ENCODE assay signal across 20 cellular contexts in the genomic region with DNA sequence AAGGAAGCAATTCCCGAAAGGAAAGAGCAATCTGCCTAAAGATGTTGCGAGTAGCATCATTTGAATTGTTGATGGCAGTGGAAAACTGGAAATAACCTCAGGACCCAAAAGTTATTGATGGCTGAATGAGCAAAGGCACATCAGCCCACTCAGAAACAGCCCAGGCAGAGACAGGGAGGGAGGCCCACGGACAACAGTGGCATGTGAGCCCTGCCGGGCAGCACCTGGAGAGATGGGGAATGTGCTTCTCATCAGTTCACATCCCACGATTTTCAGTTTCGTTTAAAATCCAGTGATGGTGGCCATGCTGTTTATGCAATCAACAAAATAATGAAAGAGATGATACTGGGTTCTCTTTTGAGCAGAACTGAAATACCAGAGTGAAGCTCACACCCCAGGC.
DNase-seq lines count a peak whose midpoint lies in the region; ATAC-seq, FAIRE-seq and TF ChIP-seq lines count a peak whose summit lies in the region.
"Had no signal": no experiment of that assay in that cellular context is flagged by ENCODE, and none has a peak within 500 bp of the region (broad histone marks: within the 10 kb centered on the region; RNA-seq: fewer than 3 reads in every experiment).

No MANE protein-coding gene starts in this region.

- CTCF ChIA-PET in H1 (lab: Charles Lee; ENCODE audit: partially characterized antibody), result interaction anchor here (0.9 to 1.6 kb wide), 6 partner anchors 9 to 207 kb away, joined by 3 to 5 read pairs (median 3); no protein-coding TSS in a partner anchor
- CTCF ChIA-PET in A673 (lab: Charles Lee), result no interaction called here

- H2BK5ac ChIP-seq in H1 (ENCODE audit: low read depth, low read length), result no peak overlapping the region

- H3K36me3 ChIP-seq in heart right ventricle (no peaks in the 10 kb centered on the region), H1 (ENCODE audit: control insufficient read depth in 2 of 4, insufficient read depth in 4 of 4, low read length in 3 of 4) (no peaks in the 10 kb centered on the region), neural cell (ENCODE audit: insufficient read depth, low read length) (no peaks in the 10 kb centered on the region), A673 (ENCODE audit: insufficient read depth, low read length, poor library complexity, severe bottlenecking) (no peaks in the 10 kb centered on the region), body of pancreas (replicated peaks in 1 of 2; ENCODE audit: insufficient read depth in 1 of 2, low read depth in 2 of 2) (no peaks in the 10 kb centered on the region)
- H3K36me3 ChIP-seq: BE2C had no signal

- no peak overlapping the region for H3K4me2 ChIP-seq in H1 (ENCODE audit: insufficient read depth in 1 of 2, low read depth in 2 of 2, low read length in 2 of 2)
- H3K4me2 ChIP-seq in neural cell (ENCODE audit: low read length), result no peak overlapping the region

- BruUV-seq in A673 (replicated peaks; lab: Mats Ljungman, UMichigan), result no TSS peak

- H4K91ac ChIP-seq in H1 (replicated peaks; ENCODE audit: insufficient read length, low read length), result no peak overlapping the region

- H3K4me3 ChIP-seq in heart right ventricle, result no peak overlapping the region
- H3K4me3 ChIP-seq in H1 (ENCODE audit: extremely low read depth in 1 of 4, insufficient read depth in 2 of 4, low read depth in 3 of 4, low read length in 4 of 4), result no peak overlapping the region
- no peak overlapping the region for H3K4me3 ChIP-seq in neural cell (ENCODE audit: low read length)
- H3K4me3 ChIP-seq in A673 (ENCODE audit: low read depth, low read length, poor library complexity, severe bottlenecking), result no peak overlapping the region
- H3K4me3 ChIP-seq in body of pancreas, result no peak overlapping the region

- POLR2A ChIA-PET in H1 (lab: Charles Lee; ENCODE audit: partially characterized antibody) (interaction anchor here (0.8 kb wide), 1 partner anchor 27 kb away, joined by 3 read pairs; no protein-coding TSS in a partner anchor), A673 (lab: Charles Lee; ENCODE audit: low non-redundant PET) (no interaction called here)

- no peak overlapping the region for H3K56ac ChIP-seq in H1 (replicated peaks; ENCODE audit: insufficient read length, low read depth, low read length)

- H4K8ac ChIP-seq in H1 (ENCODE audit: extremely low read depth, insufficient read depth, low read length), result no peak overlapping the region

- H3F3A ChIP-seq in neural cell (ENCODE audit: insufficient read depth, low read length, poor library complexity, severe bottlenecking), result no peaks in the 10 kb centered on the region

- H2AFZ ChIP-seq in H1 (ENCODE audit: low read length), result no peak overlapping the region
- H2AFZ ChIP-seq in neural cell (ENCODE audit: low read depth, low read length), result no peak overlapping the region

- H3K9ac ChIP-seq in H1 (replicated peaks in 1 of 4; ENCODE audit: extremely low read depth in 1 of 4, low read depth in 3 of 4, low read length in 3 of 4) (no peak overlapping the region), neural cell (ENCODE audit: low read length) (no peak overlapping the region)

- H3K23ac ChIP-seq in H1 (ENCODE audit: insufficient read length), result no peak overlapping the region

- no peaks in the 10 kb centered on the region for H3K9me2 ChIP-seq in neural cell (ENCODE audit: insufficient read depth, low read length)

- no peak overlapping the region for H4K5ac ChIP-seq in H1 (ENCODE audit: insufficient read length, low read depth, low read length)

- no peak overlapping the region for H3K18ac ChIP-seq in H1 (ENCODE audit: extremely low read depth, low read length)

- TF ChIP-seq RAD21 in H1 (IDR thresholded peaks at IDR 0.05 in 1 of 2, conservative IDR thresholded peaks at IDR 0.05 in 1 of 2; ENCODE audit: low read depth in 2 of 2, low read length in 2 of 2) (no peak), neural cell (conservative IDR thresholded peaks at IDR 0.05) (no peak)

- no peaks in the 10 kb centered on the region for H3K79me2 ChIP-seq in H1 (ENCODE audit: control insufficient read depth in 1 of 2, insufficient read depth in 2 of 2, low read length in 2 of 2)
- H3K79me2 ChIP-seq in neural cell (replicated peaks; ENCODE audit: insufficient read depth, low read length), result no peaks in the 10 kb centered on the region

- no peak overlapping the region for H2AK5ac ChIP-seq in H1 (ENCODE audit: low read depth, low read length)

- intact Hi-C loops in cardiac septum (cut with DNase I), result no loop called here
- intact Hi-C loops in heart right ventricle (cut with DNase I), result no loop called here
- intact Hi-C loops in A673 (cut with micrococcal nuclease; ENCODE audit: unreplicated experiment), result no loop called here
- intact Hi-C loops in body of pancreas (cut with DNase I), result no loop called here

- H3K79me1 ChIP-seq in H1 (ENCODE audit: low read depth, low read length), result no peaks in the 10 kb centered on the region; the same call in 1 of the 2 replicates

- H3K27ac ChIP-seq in heart right ventricle (no peak overlapping the region), H1 (ENCODE audit: low read depth, low read length) (no peak overlapping the region), neural cell (ENCODE audit: low read length) (no peak overlapping the region), A673 (ENCODE audit: low read depth, low read length, poor library complexity, severe bottlenecking) (no peak overlapping the region), body of pancreas (no peak overlapping the region)

- no peak for TF ChIP-seq EP300 in H1 (IDR thresholded peaks at IDR 0.05; ENCODE audit: borderline replicate concordance in 1 of 2, low read depth in 2 of 2, low read length in 2 of 2)
- no peak for TF ChIP-seq EP300 in neural cell (conservative IDR thresholded peaks at IDR 0.05; ENCODE audit: poor library complexity, severe bottlenecking)

- H2BK20ac ChIP-seq in H1 (ENCODE audit: low read length), result no peak overlapping the region

- WGBS in heart right ventricle, 2 donors, result 63 to 66% methylated on average over 6 of the region's 6 CpGs
- WGBS in H1 (ENCODE audit: extremely low coverage in 1 of 2, insufficient coverage in 1 of 2, insufficient read length in 1 of 2, insufficient replicate concordance in 2 of 2, low coverage in 1 of 2, low lambda C conversion rate in 2 of 2, missing lambda C conversion rate in 1 of 2), 2 experiments, result 79% methylated on average over 6 of the region's 6 CpGs; no CpG with 5 or more reads in 1 of the 2 experiments
- 50 to 62% methylated on average over 6 of the region's 6 CpGs for WGBS in body of pancreas, 2 donors

- H3K14ac ChIP-seq in H1 (ENCODE audit: insufficient read length), result peak overlapping the region; percentile 81

- H3K27me3 ChIP-seq in heart right ventricle, result peaks cover 0 to 36% (median 26%) of the 10 kb centered on the region in 7 donors
- H3K27me3 ChIP-seq in H1 (replicated peaks in 1 of 4; ENCODE audit: control insufficient read depth in 3 of 4, extremely low read depth in 1 of 4, insufficient read depth in 3 of 4, low read length in 3 of 4), result no peaks in the 10 kb centered on the region; a peak in 2 of 7 replicates
- H3K27me3 ChIP-seq in neural cell (ENCODE audit: insufficient read depth, low read depth, low read length), result no peaks in the 10 kb centered on the region
- H3K27me3 ChIP-seq in A673 (replicated peaks; ENCODE audit: insufficient read depth, low read depth, low read length, poor library complexity), result peaks cover 13% of the 10 kb centered on the region
- H3K27me3 ChIP-seq in body of pancreas, result no peaks in the 10 kb centered on the region
- H3K27me3 ChIP-seq: BE2C had no signal

- H2BK15ac ChIP-seq in H1 (ENCODE audit: low read length), result no peak overlapping the region

- DNase-seq in cardiac septum (ENCODE audit: low spot score) (peak; percentile 55), heart right ventricle (no peak), H1 (ENCODE audit: low read depth in 1 of 2, low spot score in 2 of 2) (no peak), A673 (ENCODE audit: low spot score) (no peak), NCI-H2081 (lab: John Stamatoyannopoulos, UW) (no peak), body of pancreas (no peak)
- DNase-seq: ACHN; BE2C; C1 segment of cervical spinal cord; CD4-positive, CD25-positive, alpha-beta regulatory T cell; CD8-positive, alpha-beta memory T cell; DMS153; DMS79; GDM1; GOT3; H9 had no signal

- H3K23me2 ChIP-seq in H1 (ENCODE audit: low read depth, low read length), result peaks cover under 1% of the 10 kb centered on the region; the same call in 1 of the 2 replicates

- H3K4me1 ChIP-seq in heart right ventricle, result no peaks in the 10 kb centered on the region
- peaks cover 11 to 26% (median 20%) of the 10 kb centered on the region in 4 experiments for H3K4me1 ChIP-seq in H1 (replicated peaks in 1 of 4; ENCODE audit: control insufficient read depth in 3 of 4, insufficient read depth in 4 of 4, low read length in 3 of 4)
- H3K4me1 ChIP-seq in A673 (ENCODE audit: insufficient read depth, low read length, poor library complexity, severe bottlenecking), result no peaks in the 10 kb centered on the region
- H3K4me1 ChIP-seq in body of pancreas, result no peaks in the 10 kb centered on the region

- FAIRE-seq in H1 (lab: Jason Lieb, UNC), result no peak
- FAIRE-seq: GM12892, GM18507, HepG2 had no signal

- TF ChIP-seq POLR2A in H1 (IDR thresholded peaks at IDR 0.05; ENCODE audit: control extremely low read depth in 1 of 2, low read depth in 2 of 2, low read length in 2 of 2) (no peak), body of pancreas (IDR thresholded peaks at IDR 0.05) (no peak)

- H3K9me3 ChIP-seq in heart right ventricle (no peaks in the 10 kb centered on the region), H1 (ENCODE audit: insufficient read depth in 2 of 2, low read depth in 1 of 2, low read length in 1 of 2) (0 out of 4 replicates have a peak, but pooled peaks cover 0 to 2% of the 10 kb centered on the region in 2 experiments), neural cell (ENCODE audit: low read length) (no peaks in the 10 kb centered on the region), A673 (ENCODE audit: low read depth, low read length, poor library complexity, severe bottlenecking) (no peaks in the 10 kb centered on the region), body of pancreas (no peaks in the 10 kb centered on the region)
- H3K9me3 ChIP-seq: BE2C had no signal

- TF ChIP-seq CTCF in heart right ventricle (IDR thresholded peaks at IDR 0.05) (no peak), H1 (IDR thresholded peaks at IDR 0.05; ENCODE audit: control extremely low read depth in 1 of 3, insufficient read depth in 1 of 3, low read depth in 1 of 3, low read length in 3 of 3) (no peak), neural cell (IDR thresholded peaks at IDR 0.05; ENCODE audit: poor library complexity, severe bottlenecking) (no peak), A673 (conservative IDR thresholded peaks at IDR 0.05; ENCODE audit: low read depth, low read length) (no peak), body of pancreas (IDR thresholded peaks at IDR 0.05) (no peak)

- no peak overlapping the region for H2BK120ac ChIP-seq in H1 (replicated peaks; ENCODE audit: low read depth, low read length)

- ATAC-seq in heart right ventricle (no peak), body of pancreas (no peak)
- ATAC-seq: HepG2 had no signal

- peak overlapping the region; percentile 71 for H3K4ac ChIP-seq in H1 (replicated peaks; ENCODE audit: insufficient read length, low read depth, low read length)

- no peak overlapping the region for H2BK12ac ChIP-seq in H1 (ENCODE audit: low read depth, low read length)

- H4K20me1 ChIP-seq in H1 (replicated peaks in 1 of 2; ENCODE audit: control insufficient read depth in 1 of 2, insufficient read depth in 2 of 2, low read length in 2 of 2), result no peaks in the 10 kb centered on the region
- H4K20me1 ChIP-seq in neural cell (ENCODE audit: insufficient read depth), result no peaks in the 10 kb centered on the region
